Comparison of ENCODE assay signal across 8 cellular contexts in genomic region chr1:2391034-2391384, GRCh38. TPM values are rescaled to one million over a fixed set of nuclear protein-coding genes. Genes with fewer than 3 reads are reported as not detected.
DNase-seq lines count a peak whose midpoint lies in the region; ATAC-seq and TF ChIP-seq lines count a peak whose summit lies in the region.

No MANE protein-coding gene starts in this region.

- peaks cover 29 to 43% (median 37%) of the 10 kb centered on the region in 3 donors for H3K4me1 Mint-ChIP-seq in T-cell

- H4K20me1 ChIP-seq in neural cell (ENCODE audit: insufficient read depth) = no peaks in the 10 kb centered on the region

- no peak overlapping the region for H3K27ac Mint-ChIP-seq in T-cell

- no peak for TF ChIP-seq POLR2A in erythroblast (IDR thresholded peaks at IDR 0.05; ENCODE audit: low read length)

- H3K9me2 ChIP-seq in neural cell (ENCODE audit: insufficient read depth, low read length) = no peaks in the 10 kb centered on the region

- no peak for TF ChIP-seq CTCF in neural cell (IDR thresholded peaks at IDR 0.05; ENCODE audit: poor library complexity, severe bottlenecking)

- H3K27ac ChIP-seq in neural cell (ENCODE audit: low read length) = peak overlapping the region; percentile 73

- no peaks in the 10 kb centered on the region for H3K27me3 Mint-ChIP-seq in T-cell

- peak overlapping the region; percentile 84 for H3K9ac ChIP-seq in neural cell (ENCODE audit: low read length)

- H3K79me2 ChIP-seq in neural cell (replicated peaks; ENCODE audit: insufficient read depth, low read length) = peaks cover 34% of the 10 kb centered on the region

- no peak for TF ChIP-seq RAD21 in neural cell (conservative IDR thresholded peaks at IDR 0.05)

- H3K4me3 Mint-ChIP-seq in T-cell = peak overlapping the region; percentile 75 to 84 (median 81)

- no peaks in the 10 kb centered on the region for H3K36me3 ChIP-seq in neural cell (ENCODE audit: insufficient read depth, low read length)

- H3K9me3 ChIP-seq in neural cell (ENCODE audit: low read length) = no peaks in the 10 kb centered on the region

- H3K4me2 ChIP-seq in neural cell (ENCODE audit: low read length) = peak overlapping the region; percentile 68

- no peaks in the 10 kb centered on the region for H3F3A ChIP-seq in neural cell (ENCODE audit: insufficient read depth, low read length, poor library complexity, severe bottlenecking)

- TF ChIP-seq EP300 in neural cell (conservative IDR thresholded peaks at IDR 0.05; ENCODE audit: poor library complexity, severe bottlenecking) = no peak

- no peak overlapping the region for H2AFZ ChIP-seq in neural cell (ENCODE audit: low read depth, low read length)

- no peaks in the 10 kb centered on the region for H3K9me3 Mint-ChIP-seq in T-cell

- ATAC-seq in GM18520 (IDR thresholded peaks at IDR 0.05; ENCODE audit: unreplicated experiment) (peak; percentile 3), HG03066 (IDR thresholded peaks at IDR 0.05; ENCODE audit: low read depth, unreplicated experiment) (peak; percentile 5), T-cell (replicated peaks in 1 of 4) (peak in 2 of 4 experiments; percentile 1)

- H3K27me3 ChIP-seq in neural cell (ENCODE audit: insufficient read depth, low read depth, low read length) = no peaks in the 10 kb centered on the region

- DNase-seq in AG20443 (ENCODE audit: low spot score) = peak; percentile 61
- peak in 2 of 34 experiments; percentile 8 to 16 for DNase-seq in T-cell
- peak; percentile 58 to 64 for DNase-seq in erythroblast (lab: John Stamatoyannopoulos, UW)
- no peak for DNase-seq in NCI-H1048 (lab: John Stamatoyannopoulos, UW)
- no peak for DNase-seq in stimulated activated CD4-positive, alpha-beta T cell treated with anti-CD3 and anti-CD28 coated beads, Interleukin-4, amount 100 ng/mL, for 1 hour

- peaks cover 3% of the 10 kb centered on the region for H3K36me3 Mint-ChIP-seq in T-cell

- POLR2A ChIA-PET in T-cell (lab: Charles Lee) = no interaction called here

- H3K4me3 ChIP-seq in neural cell (ENCODE audit: low read length) = peak overlapping the region; percentile 92

- CTCF ChIA-PET in T-cell (lab: Charles Lee) = interaction anchor here in 1 of 2 donors (0.8 to 2.0 kb wide), 2 partner anchors 9 to 196 kb away, joined by 5 to 13 read pairs; partner anchors contain the start of gene FAAP20

TF ChIP-seq in neural cell, 6 proteins besides CTCF, POLR2A, EP300 and RAD21:
- no peak for TF ChIP-seq MXI1 (conservative IDR thresholded peaks at IDR 0.05; ENCODE audit: poor library complexity, severe bottlenecking)

RNA-seq across cellular contexts. Expression of gene MORN1, which starts 0.3 kb away (rescaled TPM):
- 10 to 100 TPM in 3 of 5 donors, 1 to 10 TPM in 2; 8.2 to 17.5 (median 13.2) TPM for total RNA-seq in T-cell
- polyA plus RNA-seq in neural cell = 8.2 and 10.9 TPM in 2 replicates
- polyA minus RNA-seq in neural cell = 17.6 and 19.2 TPM in 2 replicates

RNA-seq across cellular contexts. Expression of gene RER1, which starts 0.6 kb away (rescaled TPM):
- total RNA-seq in T-cell = 100 to 1,000 TPM in 3 of 5 donors, 10 to 100 TPM in 2; 84.3 to 129 (median 125) TPM
- polyA plus RNA-seq in neural cell = 58.5 and 58.7 TPM in 2 replicates
- 50.6 and 51.2 TPM in 2 replicates for polyA minus RNA-seq in neural cell

RNA-seq across cellular contexts. Expression of gene PEX10, which starts 21.4 kb away (rescaled TPM):
- total RNA-seq in T-cell = 10 to 100 TPM; 11.7 to 13.2 (median 12.2) TPM
- 29.4 and 30.1 TPM in 2 replicates for polyA plus RNA-seq in neural cell
- 23.0 and 28.0 TPM in 2 replicates for polyA minus RNA-seq in neural cell

Comparison
In these comparisons a context has a peak if more than half of its experiments do, and no peak if none do; other contexts are left out.
1. DNase-seq: peak in AG20443 (single experiment) and erythroblast (2 of 2); none in NCI-H1048 (single experiment) and stimulated activated CD4-positive, alpha-beta T cell treated with anti-CD3 and anti-CD28 coated beads, Interleukin-4, amount 100 ng/mL, for 1 hour (single experiment).